Comparison of ENCODE assay signal across 26 cellular contexts in the genomic region with DNA sequence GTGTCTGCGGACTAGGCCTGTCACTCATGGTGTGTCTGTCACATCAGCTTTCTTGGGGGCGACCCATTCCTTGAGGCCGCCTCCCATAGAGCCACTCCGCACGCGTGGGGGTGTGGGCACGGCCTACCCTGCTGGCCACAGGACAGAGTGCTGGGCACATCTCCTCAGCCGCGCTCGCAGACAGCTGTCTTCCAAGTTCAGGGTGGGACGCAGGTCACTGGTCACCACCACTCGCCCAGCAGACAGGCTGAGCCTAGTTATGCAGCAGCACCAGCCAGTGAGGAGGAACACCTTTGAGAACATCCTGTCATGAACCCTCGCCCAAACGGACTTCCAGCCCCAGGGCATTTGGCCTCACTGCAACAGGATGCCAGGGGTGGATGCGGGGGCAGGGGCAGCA. TPM values are rescaled to one million over a fixed set of nuclear protein-coding genes. Genes with fewer than 3 reads are reported as not detected.
DNase-seq lines count a peak whose midpoint lies in the region; ATAC-seq, FAIRE-seq and TF ChIP-seq lines count a peak whose summit lies in the region.
"Had no signal": no experiment of that assay in that cellular context is flagged by ENCODE, and none has a peak within 500 bp of the region (broad histone marks: within the 10 kb centered on the region; RNA-seq: fewer than 3 reads in every experiment).

No MANE protein-coding gene starts in this region.

- no peaks in the 10 kb centered on the region for H3K36me3 ChIP-seq in heart right ventricle
- no peaks in the 10 kb centered on the region for H3K36me3 ChIP-seq in K562 (ENCODE audit: control insufficient read depth, insufficient read depth, low read length)
- H3K36me3 ChIP-seq: BE2C, HAP-1, SJSA1 had no signal

- no peak overlapping the region for H3K9ac ChIP-seq in K562 (ENCODE audit: insufficient read depth in 1 of 2, low read depth in 2 of 2, low read length in 2 of 2)
- H3K9ac ChIP-seq: GM23248 had no signal

- POLR2A ChIA-PET in K562 (lab: Yijun Ruan, JAX) = interaction anchor here (0.6 kb wide), 1 partner anchor 28 kb away, joined by 3 read pairs; no protein-coding TSS in a partner anchor

- H3K27me3 ChIP-seq in right cardiac atrium (ENCODE audit: control insufficient read depth, insufficient read depth) = no peaks in the 10 kb centered on the region
- peaks cover 0 to 24% (median 13%) of the 10 kb centered on the region in 7 donors for H3K27me3 ChIP-seq in heart right ventricle
- H3K27me3 ChIP-seq in K562 (ENCODE audit: control insufficient read depth in 2 of 2, insufficient read depth in 2 of 2, low read length in 2 of 2) = peaks cover 16 to 44% of the 10 kb centered on the region in 2 experiments
- H3K27me3 ChIP-seq: BE2C, SJSA1 had no signal

- BruUV-seq in K562 (replicated peaks; lab: Mats Ljungman, UMichigan) = no TSS peak

- no peak overlapping the region for H3K4me2 ChIP-seq in K562 (ENCODE audit: insufficient read depth, low read length)

- no peak for TF ChIP-seq RAD21 in K562 (CRISPR knock-in tag; conservative IDR thresholded peaks at IDR 0.05 in 1 of 2, IDR thresholded peaks at IDR 0.05 in 1 of 2)

- in situ Hi-C loops in K562 (cut with MboI) = no loop called here

- H3K79me2 ChIP-seq in K562 (ENCODE audit: control insufficient read depth, insufficient read depth, low read length) = no peaks in the 10 kb centered on the region

- TF ChIP-seq POLR2A in K562 (conservative IDR thresholded peaks at IDR 0.05) = no peak

- intact Hi-C loops in right cardiac atrium (cut with DNase I) = no loop called here
- intact Hi-C loops in heart right ventricle (cut with DNase I) = no loop called here
- intact Hi-C loops in K562 (cut with micrococcal nuclease) = no loop called here

- H3K4me1 ChIP-seq in right cardiac atrium (ENCODE audit: control insufficient read depth, insufficient read depth, low read length) (no peaks in the 10 kb centered on the region), heart right ventricle (peaks cover 0 to 18% (median 0%) of the 10 kb centered on the region in 9 donors), K562 (replicated peaks in 1 of 2; ENCODE audit: control insufficient read depth in 2 of 2, insufficient read depth in 2 of 2, low read length in 2 of 2) (peaks cover 0 to 6% of the 10 kb centered on the region in 2 experiments; a peak in 2 of 5 replicates)
- H3K4me1 ChIP-seq: BE2C, HAP-1, SJSA1 had no signal

- TF ChIP-seq CTCF in heart right ventricle (IDR thresholded peaks at IDR 0.05) = no peak
- no peak for TF ChIP-seq CTCF in K562 (IDR thresholded peaks at IDR 0.05 in 2 of 3, conservative IDR thresholded peaks at IDR 0.05 in 1 of 3; ENCODE audit: insufficient read depth in 2 of 3, low read depth in 1 of 3, low read length in 3 of 3)

- H3K9me3 ChIP-seq in right cardiac atrium (ENCODE audit: control insufficient read depth, low read length) (no peaks in the 10 kb centered on the region), heart right ventricle (peaks cover 0 to 7% (median 0%) of the 10 kb centered on the region in 11 donors), K562 (replicated peaks; ENCODE audit: control insufficient read depth, insufficient read depth, low read depth, low read length) (no peaks in the 10 kb centered on the region)
- H3K9me3 ChIP-seq: BE2C had no signal

- no peak for FAIRE-seq in K562 (lab: Jason Lieb, UNC)
- FAIRE-seq: GM18507 had no signal

- no peaks in the 10 kb centered on the region for H3K9me1 ChIP-seq in K562 (ENCODE audit: control insufficient read depth, insufficient read depth, low read length)

- H3K27ac ChIP-seq in right cardiac atrium (ENCODE audit: low read length) (no peak overlapping the region), heart right ventricle (no peak overlapping the region), K562 (ENCODE audit: extremely low read depth, low read depth, low read length) (no peak overlapping the region)
- H3K27ac ChIP-seq: GM23248, SJSA1 had no signal

- no peak for TF ChIP-seq EP300 in K562 (IDR thresholded peaks at IDR 0.05; ENCODE audit: low read length)

- WGBS in right cardiac atrium = 94% methylated on average over 15 of the region's 15 CpGs
- WGBS in heart right ventricle, 2 donors = 93 to 95% methylated on average over 15 of the region's 15 CpGs
- 3% methylated on average over 14 of the region's 15 CpGs for WGBS in K562 (ENCODE audit: insufficient coverage, low coverage, missing lambda C conversion rate)

- H4K20me1 ChIP-seq in K562 (replicated peaks; ENCODE audit: control insufficient read depth, insufficient read depth, low read length) = no peaks in the 10 kb centered on the region

- CTCF ChIA-PET in K562 (lab: Yijun Ruan, JAX; ENCODE audit: low intra/inter-chr PET ratio) = no interaction called here

- H3K4me3 ChIP-seq in right cardiac atrium (ENCODE audit: low read length) (no peak overlapping the region), heart right ventricle (no peak overlapping the region), K562 (no peak overlapping the region)
- H3K4me3 ChIP-seq: GM23248, HAP-1, SJSA1 had no signal

- DNase-seq in right cardiac atrium (no peak), heart right ventricle (no peak), K562 (ENCODE audit: extremely low read depth in 1 of 4, low spot score in 3 of 4) (no peak), left kidney (ENCODE audit: low read depth, low spot score) (peak; percentile 63), ureter (ENCODE audit: low spot score) (peak; percentile 34), SHP77 (lab: John Stamatoyannopoulos, UW) (no peak)
- DNase-seq: 8988T; ACHN; CD4-positive, CD25-positive, alpha-beta regulatory T cell; DMS53; GM23248; Karpas-422; NCI-H1092 treated with DMSO at 0.1 percent for 48 hours; NCI-H1436; NCI-H187; NCI-H2171 treated with DMSO at 0.1 percent for 48 hours; NCI-H345; NCI-H510A treated with DMSO at 0.1 percent for 48 hours; PC-3 had no signal

- no peak overlapping the region for H2AFZ ChIP-seq in K562 (ENCODE audit: low read depth, low read length)
- H2AFZ ChIP-seq: GM23248 had no signal

- ATAC-seq in right cardiac atrium (peak; percentile 25 to 35), heart right ventricle (no peak), K562 (no peak), HG02852 (IDR thresholded peaks at IDR 0.05; ENCODE audit: unreplicated experiment) (no peak), HG03025 (IDR thresholded peaks at IDR 0.05; ENCODE audit: low FRiP score, unreplicated experiment) (no peak)
- ATAC-seq: PC-3, Right ventricle myocardium inferior had no signal

TF ChIP-seq in K562, 482 proteins besides CTCF, POLR2A, EP300 and RAD21:
- TF ChIP-seq PKNOX1 (IDR thresholded peaks at IDR 0.05) = peak; percentile 41; the same call in 1 of the 2 replicates
- TF ChIP-seq CREB1 (IDR thresholded peaks at IDR 0.05) = no peak
- TF ChIP-seq CREB1 (CRISPR knock-in tag; IDR thresholded peaks at IDR 0.05) = no peak

RNA-seq across cellular contexts. Expression of gene BIN1, which starts 30.8 kb away (rescaled TPM):
- total RNA-seq in right cardiac atrium (10 to 100 TPM in 3 of 4 donors, 1 to 10 TPM in 1; 6.6 to 12.0 (median 10.4) TPM), heart right ventricle (10 to 100 TPM; 11.9 to 21.7 (median 16.5) TPM), K562 (2014; rRNA removed) (2.0 and 3.2 TPM in 2 replicates), K562 (2014; rRNA removed; fragmentation: Illumina TruSeq; extraction: Trizol) (0.10 and 0.22 TPM in 2 replicates), K562 (2015; rRNA removed; fragmentation: Illumina TruSeq; extraction: Trizol) (0.62 and 0.79 TPM in 2 replicates), K562 (2021) (1.7 and 2.8 TPM in 2 replicates), ureter (51.6 TPM)
- polyA plus RNA-seq in right cardiac atrium (5.9 TPM), heart right ventricle (10 to 100 TPM in 1 of 2 donors, 1 to 10 TPM in 1; 8.4 to 10.9 TPM), K562 (2011; rRNA removed) (0.47 and 1.5 TPM in 2 replicates), K562 (2014; fragmentation: Illumina TruSeq; extraction: Trizol) (0.97 and 2.2 TPM in 2 replicates), K562 (2014; fragmentation: Nextera tagmentation; extraction: Ambion mirVana) (under 1 TPM in 1 of 2 experiments, not detected in 1; 0.04 TPM), K562 (2014; rRNA removed) (1.6 and 2.2 TPM in 2 replicates)
- 1.2 and 1.6 TPM in 2 replicates for total RNA-seq in K562 (2011; cell fraction: chromatin; rRNA removed; ENCODE audit: low replicate concordance)
- total RNA-seq in K562 (2011; cell fraction: nucleolus; rRNA removed) = 2.5 and 3.7 TPM in 2 replicates
- total RNA-seq in K562 (2011; cell fraction: nucleoplasm; rRNA removed) = 1.1 and 2.7 TPM in 2 replicates
- polyA plus RNA-seq in K562 (2011; cell fraction: cytosol; rRNA removed) = 1.5 and 2.1 TPM in 2 replicates
- 2.0 TPM in 2 replicates for polyA plus RNA-seq in K562 (2011; cell fraction: nucleus; rRNA removed)
- 1.5 and 2.9 TPM in 2 replicates for polyA plus RNA-seq in K562 (2012)
- 0.32 and 0.57 TPM in 2 replicates for polyA minus RNA-seq in K562 (2011; rRNA and poly(A)+ RNA removed)
- 1.4 and 2.1 TPM in 2 replicates for polyA minus RNA-seq in K562 (2011; cell fraction: cytosol; rRNA and poly(A)+ RNA removed)
- 1.4 and 1.6 TPM in 2 replicates for polyA minus RNA-seq in K562 (2011; cell fraction: nucleus; rRNA and poly(A)+ RNA removed)

Comparison
In these comparisons a context has a peak if more than half of its experiments do, and no peak if none do; other contexts are left out.
1. ATAC-seq: peak in right cardiac atrium (2 of 2); none in heart right ventricle (0 of 8), K562 (single experiment), HG02852 (single experiment) and HG03025 (single experiment).
2. DNase-seq: peak in left kidney (single experiment) and ureter (single experiment); none in right cardiac atrium (0 of 3), heart right ventricle (0 of 2), K562 (0 of 4) and SHP77 (0 of 2).